ENCODE assay signal across 17 cellular contexts in the genomic region with DNA sequence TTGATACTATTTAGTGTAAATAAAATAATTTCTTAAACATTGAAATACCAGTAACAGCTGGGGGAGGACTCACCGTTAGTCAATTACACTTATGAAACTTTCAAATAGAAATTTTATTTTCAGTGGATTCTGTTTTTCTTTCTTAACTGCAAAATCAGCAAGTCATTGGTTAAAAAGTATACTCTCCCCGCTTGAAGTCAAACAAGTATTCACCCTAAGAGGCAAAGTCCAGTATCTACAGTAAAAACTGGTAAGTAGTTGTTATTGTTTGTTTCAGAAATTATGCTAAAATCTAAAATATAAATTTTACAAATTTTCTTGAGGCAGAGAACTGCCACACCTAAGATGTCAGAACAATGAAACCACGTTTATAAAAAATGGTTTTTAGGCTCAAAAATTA. TPM values are rescaled to one million over a fixed set of nuclear protein-coding genes. Genes with fewer than 3 reads are reported as not detected.
DNase-seq lines count a peak whose midpoint lies in the region; ATAC-seq and TF ChIP-seq lines count a peak whose summit lies in the region.
"Had no signal": no experiment of that assay in that cellular context is flagged by ENCODE, and none has a peak within 500 bp of the region (broad histone marks: within the 10 kb centered on the region; RNA-seq: fewer than 3 reads in every experiment).

No MANE protein-coding gene starts in this region.

- H3K27me3 ChIP-seq in left ventricle myocardium inferior (ENCODE audit: low read depth) (no peaks in the 10 kb centered on the region), right atrium auricular region (no peaks in the 10 kb centered on the region), hepatocyte (no peaks in the 10 kb centered on the region)
- H3K27me3 ChIP-seq: Peyer's patch had no signal

- peaks cover 79% of the 10 kb centered on the region for H3K4me1 Mint-ChIP-seq in nephron progenitor cell
- H3K4me1 Mint-ChIP-seq: CD4-positive, alpha-beta memory T cell had no signal

- H2AFZ ChIP-seq in hepatocyte = no peak overlapping the region

- peak overlapping the region; percentile 25 for H3K27ac ChIP-seq in left ventricle myocardium inferior (replicated peaks)
- H3K27ac ChIP-seq in right atrium auricular region = peak overlapping the region in 1 of 2 donors; percentile 51
- peak overlapping the region; percentile 24 for H3K27ac ChIP-seq in hepatocyte
- H3K27ac ChIP-seq: KMS-11, Peyer's patch had no signal

- no peak overlapping the region for H3K4me2 ChIP-seq in hepatocyte
- H3K4me2 ChIP-seq: KMS-11 had no signal

- H3K79me2 ChIP-seq in hepatocyte = peaks cover 35% of the 10 kb centered on the region

- H3K36me3 Mint-ChIP-seq in nephron progenitor cell (ENCODE audit: low read depth) = peaks cover 91% of the 10 kb centered on the region
- H3K36me3 Mint-ChIP-seq: CD4-positive, alpha-beta memory T cell had no signal

- H3K27me3 Mint-ChIP-seq in nephron progenitor cell (ENCODE audit: low read depth, poor library complexity) = no peaks in the 10 kb centered on the region

- WGBS in hepatocyte (ENCODE audit: low lambda C conversion rate, missing lambda C conversion rate) = 79% methylated on average over 3 of the region's 3 CpGs

- H3K9me3 ChIP-seq in left ventricle myocardium inferior (replicated peaks) = no peaks in the 10 kb centered on the region
- H3K9me3 ChIP-seq in right atrium auricular region = no peaks in the 10 kb centered on the region
- no peaks in the 10 kb centered on the region for H3K9me3 ChIP-seq in hepatocyte (ENCODE audit: low read depth)
- H3K9me3 ChIP-seq: Peyer's patch had no signal

- H3K4me1 ChIP-seq in left ventricle myocardium inferior (peaks cover 64% of the 10 kb centered on the region), right atrium auricular region (peaks cover 0 to 58% of the 10 kb centered on the region in 2 donors), hepatocyte (ENCODE audit: insufficient read depth) (peaks cover 35% of the 10 kb centered on the region)
- H3K4me1 ChIP-seq: Peyer's patch had no signal

- no peak overlapping the region for H3K4me3 Mint-ChIP-seq in nephron progenitor cell
- H3K4me3 Mint-ChIP-seq: CD4-positive, alpha-beta memory T cell had no signal

- H3K9me2 ChIP-seq in hepatocyte (replicated peaks; ENCODE audit: insufficient read depth) = no peaks in the 10 kb centered on the region

- no peak for DNase-seq in left ventricle myocardium inferior
- no peak for DNase-seq in right atrium auricular region (ENCODE audit: low spot score)
- DNase-seq in hepatocyte (ENCODE audit: low spot score) = no peak
- DNase-seq in nephron progenitor cell = no peak
- no peak for DNase-seq in kidney tubule cell (ENCODE audit: low spot score)
- DNase-seq in activated naive CD4-positive, alpha-beta T cell (lab: John Stamatoyannopoulos, UW) = no peak
- no peak for DNase-seq in NCI-H1048 (lab: John Stamatoyannopoulos, UW)
- DNase-seq: 8988T; Calu3; CD4-positive, alpha-beta memory T cell; NCI-H1092; NCI-H146; NCI-H2081; Peyer's patch had no signal

- H3K36me3 ChIP-seq in left ventricle myocardium inferior (peaks cover 20% of the 10 kb centered on the region), right atrium auricular region (no peaks in the 10 kb centered on the region), hepatocyte (replicated peaks; ENCODE audit: insufficient read depth, low read depth) (no peaks in the 10 kb centered on the region)
- H3K36me3 ChIP-seq: Peyer's patch had no signal

- ATAC-seq in HG02884 (IDR thresholded peaks at IDR 0.05; ENCODE audit: unreplicated experiment) = no peak
- ATAC-seq: Right ventricle myocardium inferior had no signal

- no peaks in the 10 kb centered on the region for H3K9me3 Mint-ChIP-seq in nephron progenitor cell
- H3K9me3 Mint-ChIP-seq: CD4-positive, alpha-beta memory T cell had no signal

- intact Hi-C loops in left ventricle myocardium inferior (cut with micrococcal nuclease) = no loop called here

- no peaks in the 10 kb centered on the region for H4K20me1 ChIP-seq in hepatocyte (ENCODE audit: insufficient read depth, poor library complexity, severe bottlenecking)

- H3K4me3 ChIP-seq in left ventricle myocardium inferior (no peak overlapping the region), right atrium auricular region (no peak overlapping the region), hepatocyte (no peak overlapping the region)
- H3K4me3 ChIP-seq: Peyer's patch had no signal

- TF ChIP-seq CTCF in left ventricle myocardium inferior (IDR thresholded peaks at IDR 0.05; ENCODE audit: borderline replicate concordance) = no peak
- TF ChIP-seq CTCF in right atrium auricular region (IDR thresholded peaks at IDR 0.05) = no peak
- TF ChIP-seq CTCF in hepatocyte (IDR thresholded peaks at IDR 0.05; ENCODE audit: poor library complexity) = no peak
- no peak for TF ChIP-seq CTCF in nephron progenitor cell (IDR thresholded peaks at IDR 0.05)

- peak overlapping the region; percentile 39 for H3K27ac Mint-ChIP-seq in nephron progenitor cell
- H3K27ac Mint-ChIP-seq: CD4-positive, alpha-beta memory T cell had no signal

RNA-seq across cellular contexts. Expression of a gene that starts 22.4 kb away (rescaled TPM):
- 27.5 TPM for total RNA-seq in left ventricle myocardium inferior
- total RNA-seq in right atrium auricular region = 10 to 100 TPM in 1 of 2 donors, 1 to 10 TPM in 1; 7.2 to 22.9 TPM
- total RNA-seq in hepatocyte = 263 and 294 TPM in 2 replicates
- polyA plus RNA-seq in hepatocyte = 148 and 177 TPM in 2 replicates
